1 cellular context compared by ENCODE assay signal in the genomic region with DNA sequence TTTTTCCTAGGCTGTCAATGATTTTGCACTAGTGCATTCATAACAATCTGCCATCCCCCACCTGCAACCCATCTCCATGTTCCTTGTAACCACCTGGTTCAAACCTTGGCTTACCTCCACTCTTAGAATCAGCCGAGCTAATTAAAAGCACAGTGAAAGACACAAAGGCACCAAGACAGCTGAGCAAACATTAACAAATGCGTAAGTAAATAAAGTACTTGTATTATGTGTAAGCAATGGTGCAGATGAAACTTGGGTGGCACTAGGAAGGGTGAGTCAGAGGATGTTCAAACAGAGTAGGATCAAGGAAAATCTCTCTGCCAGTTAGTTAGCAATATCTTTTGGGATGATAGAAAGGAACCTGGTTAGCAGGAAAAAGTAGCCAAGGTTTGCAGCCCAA.
TF ChIP-seq lines count a peak whose summit lies in the region.

No MANE protein-coding gene starts in this region.

TF ChIP-seq in HepG2, 621 proteins besides CTCF, POLR2A, EP300 and RAD21 (continued from another document and continues in another):
- TF ChIP-seq, protein P1, sequence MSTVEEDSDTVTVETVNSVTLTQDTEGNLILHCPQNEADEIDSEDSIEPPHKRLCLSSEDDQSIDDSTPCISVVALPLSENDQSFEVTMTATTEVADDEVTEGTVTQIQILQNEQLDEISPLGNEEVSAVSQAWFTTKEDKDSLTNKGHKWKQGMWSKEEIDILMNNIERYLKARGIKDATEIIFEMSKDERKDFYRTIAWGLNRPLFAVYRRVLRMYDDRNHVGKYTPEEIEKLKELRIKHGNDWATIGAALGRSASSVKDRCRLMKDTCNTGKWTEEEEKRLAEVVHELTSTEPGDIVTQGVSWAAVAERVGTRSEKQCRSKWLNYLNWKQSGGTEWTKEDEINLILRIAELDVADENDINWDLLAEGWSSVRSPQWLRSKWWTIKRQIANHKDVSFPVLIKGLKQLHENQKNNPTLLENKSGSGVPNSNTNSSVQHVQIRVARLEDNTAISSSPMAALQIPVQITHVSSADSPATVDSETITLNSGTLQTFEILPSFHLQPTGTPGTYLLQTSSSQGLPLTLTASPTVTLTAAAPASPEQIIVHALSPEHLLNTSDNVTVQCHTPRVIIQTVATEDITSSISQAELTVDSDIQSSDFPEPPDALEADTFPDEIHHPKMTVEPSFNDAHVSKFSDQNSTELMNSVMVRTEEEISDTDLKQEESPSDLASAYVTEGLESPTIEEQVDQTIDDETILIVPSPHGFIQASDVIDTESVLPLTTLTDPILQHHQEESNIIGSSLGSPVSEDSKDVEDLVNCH (CRISPR knock-in tag; IDR thresholded peaks at IDR 0.05), result no peak
- TF ChIP-seq EEA1 (CRISPR knock-in tag; IDR thresholded peaks at IDR 0.05; ENCODE audit: borderline replicate concordance), result no peak
- no peak for TF ChIP-seq ZSCAN22 (CRISPR knock-in tag; IDR thresholded peaks at IDR 0.05)
- TF ChIP-seq CREM (IDR thresholded peaks at IDR 0.05), result peak; percentile 56; the same call in 1 of the 2 replicates
- TF ChIP-seq CREM (CRISPR knock-in tag; IDR thresholded peaks at IDR 0.05), result no peak
- TF ChIP-seq SMAD3 (CRISPR knock-in tag; IDR thresholded peaks at IDR 0.05), result peak; percentile 67; the same call in 1 of the 2 replicates
- no peak for TF ChIP-seq ZNF616 (CRISPR knock-in tag; IDR thresholded peaks at IDR 0.05; ENCODE audit: low read depth)
- peak; percentile 87 for TF ChIP-seq RCOR2 (CRISPR knock-in tag; IDR thresholded peaks at IDR 0.05)
- peak; percentile 66; the same call in 1 of the 2 replicates for TF ChIP-seq HHEX (CRISPR knock-in tag; IDR thresholded peaks at IDR 0.05)
- no peak for TF ChIP-seq CENPT (CRISPR knock-in tag; IDR thresholded peaks at IDR 0.05; ENCODE audit: low read depth)
- TF ChIP-seq, protein P2, sequence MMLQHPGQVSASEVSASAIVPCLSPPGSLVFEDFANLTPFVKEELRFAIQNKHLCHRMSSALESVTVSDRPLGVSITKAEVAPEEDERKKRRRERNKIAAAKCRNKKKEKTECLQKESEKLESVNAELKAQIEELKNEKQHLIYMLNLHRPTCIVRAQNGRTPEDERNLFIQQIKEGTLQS (CRISPR knock-in tag; IDR thresholded peaks at IDR 0.05), result peak; percentile 77
- no peak for TF ChIP-seq ELF1 (CRISPR knock-in tag; IDR thresholded peaks at IDR 0.05)
- TF ChIP-seq NFYC (CRISPR knock-in tag; IDR thresholded peaks at IDR 0.05), result no peak
- no peak for TF ChIP-seq ZFP62 (CRISPR knock-in tag; IDR thresholded peaks at IDR 0.05)
- no peak for TF ChIP-seq SIN3B (IDR thresholded peaks at IDR 0.05; ENCODE audit: low read length)
- TF ChIP-seq TEAD3 (CRISPR knock-in tag; optimal IDR thresholded peaks at IDR 0.05; ENCODE audit: borderline replicate concordance), result peak; percentile 26
- peak; percentile 40; the same call in 1 of the 2 replicates for TF ChIP-seq FOXO1 (CRISPR knock-in tag; IDR thresholded peaks at IDR 0.05)
- peak; percentile 95 for TF ChIP-seq GATAD2A (CRISPR knock-in tag; IDR thresholded peaks at IDR 0.05)
- TF ChIP-seq KLF9 (CRISPR knock-in tag; IDR thresholded peaks at IDR 0.05; ENCODE audit: low read depth), result no peak
- TF ChIP-seq MXI1 (IDR thresholded peaks at IDR 0.05; ENCODE audit: borderline replicate concordance, low read depth, low read length), result no peak; the same call in 2 of the 3 replicates
- TF ChIP-seq HNRNPK (IDR thresholded peaks at IDR 0.05; ENCODE audit: low read depth, low read length, poor library complexity, severe bottlenecking), result no peak
- 0 out of 2 replicates have a peak, but pooled peaks have one; percentile 33 for TF ChIP-seq ZNF317 (CRISPR knock-in tag; IDR thresholded peaks at IDR 0.05)
- TF ChIP-seq SOX6 (IDR thresholded peaks at IDR 0.05), result no peak
- TF ChIP-seq SOX6 (CRISPR knock-in tag; IDR thresholded peaks at IDR 0.05), result peak; percentile 90
- no peak for TF ChIP-seq ZNF577 (CRISPR knock-in tag; IDR thresholded peaks at IDR 0.05; ENCODE audit: borderline replicate concordance, low read depth)
- TF ChIP-seq HDAC6 (IDR thresholded peaks at IDR 0.05; ENCODE audit: low read depth, low read length), result no peak
- TF ChIP-seq FOXA3 (CRISPR knock-in tag; IDR thresholded peaks at IDR 0.05), result peak; percentile 97
- peak; percentile 94 for TF ChIP-seq MIXL1 (CRISPR knock-in tag; IDR thresholded peaks at IDR 0.05)
- no peak for TF ChIP-seq ZNF674 (CRISPR knock-in tag; IDR thresholded peaks at IDR 0.05; ENCODE audit: low read depth)
- TF ChIP-seq FOSL2 (CRISPR knock-in tag; IDR thresholded peaks at IDR 0.05), result peak; percentile 96
- no peak for TF ChIP-seq ZKSCAN1 (IDR thresholded peaks at IDR 0.05; ENCODE audit: low read length)
- TF ChIP-seq, protein P3, sequence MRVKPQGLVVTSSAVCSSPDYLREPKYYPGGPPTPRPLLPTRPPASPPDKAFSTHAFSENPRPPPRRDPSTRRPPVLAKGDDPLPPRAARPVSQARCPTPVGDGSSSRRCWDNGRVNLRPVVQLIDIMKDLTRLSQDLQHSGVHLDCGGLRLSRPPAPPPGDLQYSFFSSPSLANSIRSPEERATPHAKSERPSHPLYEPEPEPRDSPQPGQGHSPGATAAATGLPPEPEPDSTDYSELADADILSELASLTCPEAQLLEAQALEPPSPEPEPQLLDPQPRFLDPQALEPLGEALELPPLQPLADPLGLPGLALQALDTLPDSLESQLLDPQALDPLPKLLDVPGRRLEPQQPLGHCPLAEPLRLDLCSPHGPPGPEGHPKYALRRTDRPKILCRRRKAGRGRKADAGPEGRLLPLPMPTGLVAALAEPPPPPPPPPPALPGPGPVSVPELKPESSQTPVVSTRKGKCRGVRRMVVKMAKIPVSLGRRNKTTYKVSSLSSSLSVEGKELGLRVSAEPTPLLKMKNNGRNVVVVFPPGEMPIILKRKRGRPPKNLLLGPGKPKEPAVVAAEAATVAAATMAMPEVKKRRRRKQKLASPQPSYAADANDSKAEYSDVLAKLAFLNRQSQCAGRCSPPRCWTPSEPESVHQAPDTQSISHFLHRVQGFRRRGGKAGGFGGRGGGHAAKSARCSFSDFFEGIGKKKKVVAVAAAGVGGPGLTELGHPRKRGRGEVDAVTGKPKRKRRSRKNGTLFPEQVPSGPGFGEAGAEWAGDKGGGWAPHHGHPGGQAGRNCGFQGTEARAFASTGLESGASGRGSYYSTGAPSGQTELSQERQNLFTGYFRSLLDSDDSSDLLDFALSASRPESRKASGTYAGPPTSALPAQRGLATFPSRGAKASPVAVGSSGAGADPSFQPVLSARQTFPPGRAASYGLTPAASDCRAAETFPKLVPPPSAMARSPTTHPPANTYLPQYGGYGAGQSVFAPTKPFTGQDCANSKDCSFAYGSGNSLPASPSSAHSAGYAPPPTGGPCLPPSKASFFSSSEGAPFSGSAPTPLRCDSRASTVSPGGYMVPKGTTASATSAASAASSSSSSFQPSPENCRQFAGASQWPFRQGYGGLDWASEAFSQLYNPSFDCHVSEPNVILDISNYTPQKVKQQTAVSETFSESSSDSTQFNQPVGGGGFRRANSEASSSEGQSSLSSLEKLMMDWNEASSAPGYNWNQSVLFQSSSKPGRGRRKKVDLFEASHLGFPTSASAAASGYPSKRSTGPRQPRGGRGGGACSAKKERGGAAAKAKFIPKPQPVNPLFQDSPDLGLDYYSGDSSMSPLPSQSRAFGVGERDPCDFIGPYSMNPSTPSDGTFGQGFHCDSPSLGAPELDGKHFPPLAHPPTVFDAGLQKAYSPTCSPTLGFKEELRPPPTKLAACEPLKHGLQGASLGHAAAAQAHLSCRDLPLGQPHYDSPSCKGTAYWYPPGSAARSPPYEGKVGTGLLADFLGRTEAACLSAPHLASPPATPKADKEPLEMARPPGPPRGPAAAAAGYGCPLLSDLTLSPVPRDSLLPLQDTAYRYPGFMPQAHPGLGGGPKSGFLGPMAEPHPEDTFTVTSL (CRISPR knock-in tag; IDR thresholded peaks at IDR 0.05; ENCODE audit: borderline replicate concordance), result peak; percentile 90; the same call in 1 of the 2 replicates
- no peak for TF ChIP-seq GABPA (IDR thresholded peaks at IDR 0.05; ENCODE audit: low read depth, low read length)
- TF ChIP-seq GABPA (CRISPR knock-in tag; IDR thresholded peaks at IDR 0.05; ENCODE audit: low read depth), result no peak
- TF ChIP-seq SSRP1 (CRISPR knock-in tag; IDR thresholded peaks at IDR 0.05), result no peak
- no peak for TF ChIP-seq DR1 (CRISPR knock-in tag; IDR thresholded peaks at IDR 0.05)
- TF ChIP-seq CREB1 (IDR thresholded peaks at IDR 0.05), result no peak
- peak; percentile 83 for TF ChIP-seq CREB1 (CRISPR knock-in tag; IDR thresholded peaks at IDR 0.05)
- TF ChIP-seq RXRB (CRISPR knock-in tag; IDR thresholded peaks at IDR 0.05; ENCODE audit: borderline replicate concordance), result peak; percentile 81
- peak; percentile 33; the same call in 1 of the 2 replicates for TF ChIP-seq NCOR1 (IDR thresholded peaks at IDR 0.05; ENCODE audit: borderline replicate concordance, low read length)
- TF ChIP-seq, protein P4, sequence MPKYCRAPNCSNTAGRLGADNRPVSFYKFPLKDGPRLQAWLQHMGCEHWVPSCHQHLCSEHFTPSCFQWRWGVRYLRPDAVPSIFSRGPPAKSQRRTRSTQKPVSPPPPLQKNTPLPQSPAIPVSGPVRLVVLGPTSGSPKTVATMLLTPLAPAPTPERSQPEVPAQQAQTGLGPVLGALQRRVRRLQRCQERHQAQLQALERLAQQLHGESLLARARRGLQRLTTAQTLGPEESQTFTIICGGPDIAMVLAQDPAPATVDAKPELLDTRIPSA (CRISPR knock-in tag; IDR thresholded peaks at IDR 0.05; ENCODE audit: borderline replicate concordance), result no peak
- TF ChIP-seq ZNF644 (CRISPR knock-in tag; IDR thresholded peaks at IDR 0.05; ENCODE audit: low read depth), result peak; percentile 67; the same call in 1 of the 2 replicates
- no peak for TF ChIP-seq SMYD3 (CRISPR knock-in tag; IDR thresholded peaks at IDR 0.05)
- no peak for TF ChIP-seq ZNF335 (CRISPR knock-in tag; IDR thresholded peaks at IDR 0.05)
- TF ChIP-seq, protein P5, sequence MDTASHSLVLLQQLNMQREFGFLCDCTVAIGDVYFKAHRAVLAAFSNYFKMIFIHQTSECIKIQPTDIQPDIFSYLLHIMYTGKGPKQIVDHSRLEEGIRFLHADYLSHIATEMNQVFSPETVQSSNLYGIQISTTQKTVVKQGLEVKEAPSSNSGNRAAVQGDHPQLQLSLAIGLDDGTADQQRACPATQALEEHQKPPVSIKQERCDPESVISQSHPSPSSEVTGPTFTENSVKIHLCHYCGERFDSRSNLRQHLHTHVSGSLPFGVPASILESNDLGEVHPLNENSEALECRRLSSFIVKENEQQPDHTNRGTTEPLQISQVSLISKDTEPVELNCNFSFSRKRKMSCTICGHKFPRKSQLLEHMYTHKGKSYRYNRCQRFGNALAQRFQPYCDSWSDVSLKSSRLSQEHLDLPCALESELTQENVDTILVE (CRISPR knock-in tag; IDR thresholded peaks at IDR 0.05), result 0 out of 2 replicates have a peak, but pooled peaks have one; percentile 23
- TF ChIP-seq PRMT3 (CRISPR knock-in tag; IDR thresholded peaks at IDR 0.05; ENCODE audit: borderline replicate concordance, low read depth), result no peak
- TF ChIP-seq CEBPG (CRISPR knock-in tag; IDR thresholded peaks at IDR 0.05), result peak; percentile 56
- TF ChIP-seq, protein P6, sequence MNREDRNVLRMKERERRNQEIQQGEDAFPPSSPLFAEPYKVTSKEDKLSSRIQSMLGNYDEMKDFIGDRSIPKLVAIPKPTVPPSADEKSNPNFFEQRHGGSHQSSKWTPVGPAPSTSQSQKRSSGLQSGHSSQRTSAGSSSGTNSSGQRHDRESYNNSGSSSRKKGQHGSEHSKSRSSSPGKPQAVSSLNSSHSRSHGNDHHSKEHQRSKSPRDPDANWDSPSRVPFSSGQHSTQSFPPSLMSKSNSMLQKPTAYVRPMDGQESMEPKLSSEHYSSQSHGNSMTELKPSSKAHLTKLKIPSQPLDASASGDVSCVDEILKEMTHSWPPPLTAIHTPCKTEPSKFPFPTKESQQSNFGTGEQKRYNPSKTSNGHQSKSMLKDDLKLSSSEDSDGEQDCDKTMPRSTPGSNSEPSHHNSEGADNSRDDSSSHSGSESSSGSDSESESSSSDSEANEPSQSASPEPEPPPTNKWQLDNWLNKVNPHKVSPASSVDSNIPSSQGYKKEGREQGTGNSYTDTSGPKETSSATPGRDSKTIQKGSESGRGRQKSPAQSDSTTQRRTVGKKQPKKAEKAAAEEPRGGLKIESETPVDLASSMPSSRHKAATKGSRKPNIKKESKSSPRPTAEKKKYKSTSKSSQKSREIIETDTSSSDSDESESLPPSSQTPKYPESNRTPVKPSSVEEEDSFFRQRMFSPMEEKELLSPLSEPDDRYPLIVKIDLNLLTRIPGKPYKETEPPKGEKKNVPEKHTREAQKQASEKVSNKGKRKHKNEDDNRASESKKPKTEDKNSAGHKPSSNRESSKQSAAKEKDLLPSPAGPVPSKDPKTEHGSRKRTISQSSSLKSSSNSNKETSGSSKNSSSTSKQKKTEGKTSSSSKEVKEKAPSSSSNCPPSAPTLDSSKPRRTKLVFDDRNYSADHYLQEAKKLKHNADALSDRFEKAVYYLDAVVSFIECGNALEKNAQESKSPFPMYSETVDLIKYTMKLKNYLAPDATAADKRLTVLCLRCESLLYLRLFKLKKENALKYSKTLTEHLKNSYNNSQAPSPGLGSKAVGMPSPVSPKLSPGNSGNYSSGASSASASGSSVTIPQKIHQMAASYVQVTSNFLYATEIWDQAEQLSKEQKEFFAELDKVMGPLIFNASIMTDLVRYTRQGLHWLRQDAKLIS (CRISPR knock-in tag; IDR thresholded peaks at IDR 0.05), result no peak
- TF ChIP-seq SIX4 (CRISPR knock-in tag; IDR thresholded peaks at IDR 0.05), result no peak
- peak; percentile 78; the same call in 1 of the 2 replicates for TF ChIP-seq TBX2 (CRISPR knock-in tag; IDR thresholded peaks at IDR 0.05; ENCODE audit: borderline replicate concordance)
- no peak for TF ChIP-seq ZNF383 (CRISPR knock-in tag; IDR thresholded peaks at IDR 0.05; ENCODE audit: borderline replicate concordance)
- TF ChIP-seq ZNF543 (CRISPR knock-in tag; IDR thresholded peaks at IDR 0.05), result no peak
- no peak for TF ChIP-seq NR3C1 (CRISPR knock-in tag; IDR thresholded peaks at IDR 0.05)
- no peak for TF ChIP-seq PCBP2 (optimal IDR thresholded peaks at IDR 0.05; ENCODE audit: low read depth, low read length, poor library complexity, severe bottlenecking)
- no peak for TF ChIP-seq PHF20 (CRISPR knock-in tag; IDR thresholded peaks at IDR 0.05)
- no peak for TF ChIP-seq HNRNPL (IDR thresholded peaks at IDR 0.05; ENCODE audit: low read depth, low read length)
- 0 out of 2 replicates have a peak, but pooled peaks have one; percentile 46 for TF ChIP-seq HMG20B (CRISPR knock-in tag; conservative IDR thresholded peaks at IDR 0.05)
- peak; percentile 52; the same call in 1 of the 2 replicates for TF ChIP-seq PHF21A (CRISPR knock-in tag; IDR thresholded peaks at IDR 0.05)
- TF ChIP-seq FOXA1 (IDR thresholded peaks at IDR 0.05), result peak; percentile 86
- peak; percentile 92 for TF ChIP-seq FOXA1 (CRISPR knock-in tag; IDR thresholded peaks at IDR 0.05)
